ENCODE assay signal across 20 cellular contexts in genomic region chr4:23006756-23007155, GRCh38.
DNase-seq lines count a peak whose midpoint lies in the region; FAIRE-seq and TF ChIP-seq lines count a peak whose summit lies in the region.
"Had no signal": no experiment of that assay in that cellular context is flagged by ENCODE, and none has a peak within 500 bp of the region (broad histone marks: within the 10 kb centered on the region; RNA-seq: fewer than 3 reads in every experiment).

No MANE protein-coding gene starts in this region.

- no peaks in the 10 kb centered on the region for H3K27me3 ChIP-seq in bronchial epithelial cell (ENCODE audit: control insufficient read depth, insufficient read depth, low read length)
- H3K27me3 ChIP-seq: gastrocnemius medialis, neutrophil, testis, vagina had no signal

- FAIRE-seq in bronchial epithelial cell (lab: Jason Lieb, UNC): no peak
- FAIRE-seq in frontal cortex (lab: Jason Lieb, UNC): no peak
- FAIRE-seq: GM12892, H1, small intestine had no signal

- H3K36me3 ChIP-seq in bronchial epithelial cell (ENCODE audit: control insufficient read depth, insufficient read depth, low read length): no peaks in the 10 kb centered on the region
- H3K36me3 ChIP-seq: gastrocnemius medialis, neutrophil, vagina had no signal

- TF ChIP-seq CTCF in AG10803 (conservative IDR thresholded peaks at IDR 0.05; ENCODE audit: low read length) (no peak), bronchial epithelial cell (IDR thresholded peaks at IDR 0.05; ENCODE audit: insufficient read depth, low read length, severe bottlenecking) (no peak)

- H3K4me3 ChIP-seq in AG10803 (ENCODE audit: low read length) (no peak overlapping the region), bronchial epithelial cell (ENCODE audit: low read depth, low read length) (no peak overlapping the region)
- H3K4me3 ChIP-seq: gastrocnemius medialis, testis, vagina had no signal

- peak; percentile 83 for DNase-seq in AG10803 (ENCODE audit: low read depth)
- DNase-seq in M059J (ENCODE audit: low read depth): peak; percentile 68
- DNase-seq in bronchial epithelial cell (ENCODE audit: low read depth): peak; percentile 25
- DNase-seq in kidney tubule cell (ENCODE audit: low spot score): peak; percentile 59
- no peak for DNase-seq in MV-4-11 (lab: John Stamatoyannopoulos, UW)
- no peak for DNase-seq in frontal cortex (ENCODE audit: low spot score in 2 of 2)
- DNase-seq in NCI-H1930 (lab: John Stamatoyannopoulos, UW): no peak
- no peak for DNase-seq in ecto neural progenitor cell (ENCODE audit: low spot score)
- DNase-seq: CD8-positive, alpha-beta T cell; gastrocnemius medialis; islet precursor cell; NCI-H1417 treated with DMSO at 0.1 percent for 48 hours; NCI-H524 treated with DMSO at 0.1 percent for 48 hours; small intestine; stimulated activated CD4-positive, alpha-beta T cell treated with anti-CD3 and anti-CD28 coated beads, Interleukin-2, amount 100 ng/mL, for 24 hours; testis had no signal

Comparison
In these comparisons a context has a peak if more than half of its experiments do, and no peak if none do; other contexts are left out.
1. DNase-seq: peak in AG10803 (single experiment), M059J (single experiment), bronchial epithelial cell (single experiment) and kidney tubule cell (single experiment); none in MV-4-11 (single experiment), frontal cortex (0 of 2), NCI-H1930 (0 of 2) and ecto neural progenitor cell (single experiment).